ENCODE assay signal across 12 cellular contexts in the genomic region with DNA sequence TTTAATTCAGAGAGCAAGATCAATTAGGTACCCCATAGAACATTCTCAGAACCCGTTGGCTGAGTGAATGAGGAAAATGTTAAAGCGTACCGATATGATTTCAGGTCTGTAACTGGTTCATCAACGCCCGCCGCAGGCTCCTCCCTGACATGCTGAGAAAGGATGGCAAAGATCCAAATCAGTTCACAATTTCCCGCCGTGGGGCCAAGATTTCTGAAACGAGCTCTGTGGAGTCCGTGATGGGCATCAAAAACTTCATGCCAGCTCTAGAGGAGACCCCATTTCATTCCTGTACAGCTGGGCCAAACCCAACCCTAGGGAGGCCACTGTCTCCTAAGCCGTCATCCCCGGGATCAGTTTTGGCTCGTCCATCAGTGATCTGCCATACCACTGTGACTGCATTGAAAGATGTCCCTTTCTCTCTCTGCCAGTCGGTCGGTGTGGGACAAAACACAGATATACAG. TPM values are rescaled to one million over a fixed set of nuclear protein-coding genes. Genes with fewer than 3 reads are reported as not detected.
DNase-seq lines count a peak whose midpoint lies in the region; ATAC-seq, FAIRE-seq and TF ChIP-seq lines count a peak whose summit lies in the region.
"Had no signal": no experiment of that assay in that cellular context is flagged by ENCODE, and none has a peak within 500 bp of the region (broad histone marks: within the 10 kb centered on the region; RNA-seq: fewer than 3 reads in every experiment).

No MANE protein-coding gene starts in this region.

- intact Hi-C loops in ascending aorta (cut with DNase I): loop anchor here (5.0 to 10.0 kb wide), 2 partner anchors 210 to 602 kb away; no protein-coding TSS in a partner anchor

- peaks cover 8% of the 10 kb centered on the region; the same call in 1 of the 3 replicates for H3K9me3 ChIP-seq in A549
- no peaks in the 10 kb centered on the region for H3K9me3 ChIP-seq in ascending aorta

- H3K4me3 ChIP-seq in A549 (peak overlapping the region; percentile 93), GM23338 (no peak overlapping the region), ascending aorta (no peak overlapping the region)

- peak overlapping the region; percentile 98 to 100 for H3K27ac ChIP-seq in A549
- H3K27ac ChIP-seq in GM23338 (ENCODE audit: low read depth): peak overlapping the region; percentile 83
- no peak overlapping the region for H3K27ac ChIP-seq in ascending aorta

- TF ChIP-seq RAD21 in A549 (conservative IDR thresholded peaks at IDR 0.05 in 1 of 2, IDR thresholded peaks at IDR 0.05 in 1 of 2): no peak

- CTCF ChIA-PET in A549 (lab: Yijun Ruan, JAX): interaction anchor here (0.8 to 11.1 kb wide), 4 partner anchors 10 to 209 kb away, joined by 3 to 109 read pairs (median 22); no protein-coding TSS in a partner anchor

- H3K4me2 ChIP-seq in A549: peak overlapping the region; percentile 98
- H3K4me2 ChIP-seq in GM23338: no peak overlapping the region

- H3K4me1 ChIP-seq in A549: peaks cover 47% of the 10 kb centered on the region
- peaks cover 57% of the 10 kb centered on the region for H3K4me1 ChIP-seq in GM23338 (ENCODE audit: insufficient read depth)
- peaks cover 3 to 25% of the 10 kb centered on the region in 2 donors for H3K4me1 ChIP-seq in ascending aorta

- H3K4me1 Mint-ChIP-seq in GM23338 (peaks cover 69% of the 10 kb centered on the region), brain (peaks cover 75% of the 10 kb centered on the region), memory B cell (peaks cover 31% of the 10 kb centered on the region)

- H3K4me3 Mint-ChIP-seq in GM23338 (peak overlapping the region; percentile 54), brain (peak overlapping the region in 2 of 5 experiments; percentile 22 to 57), memory B cell (no peak overlapping the region)

- POLR2A ChIA-PET in A549 (lab: Yijun Ruan, JAX): interaction anchor here (1.1 to 11.5 kb wide), 3 partner anchors 9 to 146 kb away, joined by 4 to 146 read pairs (median 36); no protein-coding TSS in a partner anchor

- peaks cover 67% of the 10 kb centered on the region for H3K79me2 ChIP-seq in GM23338 (replicated peaks; ENCODE audit: insufficient read depth)

- no peak for TF ChIP-seq POLR2A in A549 (IDR thresholded peaks at IDR 0.05; ENCODE audit: low read length)

- peak in 1 of 2 experiments; percentile 58 for DNase-seq in A549 (ENCODE audit: low read depth in 1 of 2, low spot score in 1 of 2)
- no peak for DNase-seq in GM23338 (ENCODE audit: low spot score)
- DNase-seq in memory B cell (ENCODE audit: low spot score in 2 of 2): no peak
- no peak for DNase-seq in AML-193 (lab: John Stamatoyannopoulos, UW)
- DNase-seq in ascending aorta (ENCODE audit: low spot score in 2 of 2): no peak
- no peak for DNase-seq in DMS153 treated with DMSO at 0.1 percent for 48 hours (lab: John Stamatoyannopoulos, UW; ENCODE audit: unreplicated experiment)
- DNase-seq: effector memory CD4-positive, alpha-beta T cell; NCI-H2107; SIG-M5; stimulated activated CD4-positive, alpha-beta T cell treated with anti-CD3 and anti-CD28 coated beads, Interleukin-12 subunit alpha, Interleukin-12 subunit beta, amount 100 ng/mL, for 4 hours had no signal

- FAIRE-seq in A549 (lab: Jason Lieb, UNC): no peak

- H3F3A ChIP-seq in GM23338 (replicated peaks; ENCODE audit: low read depth): peaks cover 17% of the 10 kb centered on the region; the same call in 1 of the 2 replicates

- no peak overlapping the region for H2AFZ ChIP-seq in GM23338

- H3K9me3 Mint-ChIP-seq in GM23338: peaks cover 10% of the 10 kb centered on the region; the same call in 2 of the 3 replicates
- H3K9me3 Mint-ChIP-seq in brain: peaks cover 16 to 27% (median 23%) of the 10 kb centered on the region in 5 experiments
- H3K9me3 Mint-ChIP-seq in memory B cell: no peaks in the 10 kb centered on the region

- H4K20me1 ChIP-seq in GM23338 (replicated peaks; ENCODE audit: insufficient read depth): no peaks in the 10 kb centered on the region

- no peaks in the 10 kb centered on the region for H3K27me3 ChIP-seq in GM23338 (ENCODE audit: insufficient read depth)
- no peaks in the 10 kb centered on the region for H3K27me3 ChIP-seq in ascending aorta

- H3K36me3 ChIP-seq in GM23338 (ENCODE audit: insufficient read depth) (peaks cover 19% of the 10 kb centered on the region; the same call in 1 of the 2 replicates), ascending aorta (peaks cover 21 to 40% of the 10 kb centered on the region in 2 donors)

- H3K27ac Mint-ChIP-seq in GM23338: peak overlapping the region; percentile 88
- peak overlapping the region in 4 of 5 experiments; percentile 21 to 100 (median 44) for H3K27ac Mint-ChIP-seq in brain
- H3K27ac Mint-ChIP-seq in memory B cell: peak overlapping the region; percentile 95

- H3K27me3 Mint-ChIP-seq in GM23338 (ENCODE audit: insufficient read depth, low read depth, poor library complexity) (peaks cover 32% of the 10 kb centered on the region), brain (peaks cover 11% of the 10 kb centered on the region), memory B cell (no peaks in the 10 kb centered on the region)

- TF ChIP-seq CTCF in A549 (IDR thresholded peaks at IDR 0.05): no peak
- no peak for TF ChIP-seq CTCF in GM23338 (conservative IDR thresholded peaks at IDR 0.05; ENCODE audit: low read depth in 2 of 2)
- TF ChIP-seq CTCF in brain (conservative IDR thresholded peaks at IDR 0.05): no peak
- no peak for TF ChIP-seq CTCF in ascending aorta (IDR thresholded peaks at IDR 0.05)

- H3K36me3 Mint-ChIP-seq in GM23338 (ENCODE audit: low read depth) (peaks cover 87% of the 10 kb centered on the region), brain (peaks cover 65% of the 10 kb centered on the region), memory B cell (peaks cover 18% of the 10 kb centered on the region)

- 3% methylated on average over 15 of the region's 15 CpGs for WGBS in A549 (ENCODE audit: missing lambda C conversion rate)

- H3K9me2 ChIP-seq in GM23338 (ENCODE audit: insufficient read depth): no peaks in the 10 kb centered on the region

- peak in 1 of 2 experiments; percentile 29; a peak in 3 of 6 replicates for ATAC-seq in A549
- no peak for ATAC-seq in GM23338
- ATAC-seq in memory B cell (ENCODE audit: low read depth): no peak
- no peak for ATAC-seq in HG02588 (IDR thresholded peaks at IDR 0.05; ENCODE audit: unreplicated experiment)

- TF ChIP-seq EP300 in A549 (IDR thresholded peaks at IDR 0.05): no peak

TF ChIP-seq in A549, 52 proteins besides CTCF, POLR2A, EP300 and RAD21:
- TF ChIP-seq JUN (IDR thresholded peaks at IDR 0.05): peak in 1 of 2 experiments; percentile 66; a peak in 3 of 5 replicates
- TF ChIP-seq, protein P1, sequence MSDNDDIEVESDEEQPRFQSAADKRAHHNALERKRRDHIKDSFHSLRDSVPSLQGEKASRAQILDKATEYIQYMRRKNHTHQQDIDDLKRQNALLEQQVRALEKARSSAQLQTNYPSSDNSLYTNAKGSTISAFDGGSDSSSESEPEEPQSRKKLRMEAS (IDR thresholded peaks at IDR 0.05): no peak

TF ChIP-seq in GM23338, 12 proteins besides CTCF, POLR2A, EP300 and RAD21 (continues in another document):
- TF ChIP-seq CREB1 (CRISPR knock-in tag; IDR thresholded peaks at IDR 0.05; ENCODE audit: low read depth) (no peak), JUNB (IDR thresholded peaks at IDR 0.05; ENCODE audit: unreplicated experiment) (no peak), EZH2 (IDR thresholded peaks at IDR 0.05; ENCODE audit: low read depth, unreplicated experiment) (no peak)
- TF ChIP-seq, protein P2, sequence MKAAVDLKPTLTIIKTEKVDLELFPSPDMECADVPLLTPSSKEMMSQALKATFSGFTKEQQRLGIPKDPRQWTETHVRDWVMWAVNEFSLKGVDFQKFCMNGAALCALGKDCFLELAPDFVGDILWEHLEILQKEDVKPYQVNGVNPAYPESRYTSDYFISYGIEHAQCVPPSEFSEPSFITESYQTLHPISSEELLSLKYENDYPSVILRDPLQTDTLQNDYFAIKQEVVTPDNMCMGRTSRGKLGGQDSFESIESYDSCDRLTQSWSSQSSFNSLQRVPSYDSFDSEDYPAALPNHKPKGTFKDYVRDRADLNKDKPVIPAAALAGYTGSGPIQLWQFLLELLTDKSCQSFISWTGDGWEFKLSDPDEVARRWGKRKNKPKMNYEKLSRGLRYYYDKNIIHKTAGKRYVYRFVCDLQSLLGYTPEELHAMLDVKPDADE (IDR thresholded peaks at IDR 0.05): no peak

RNA-seq across cellular contexts. Expression of gene TGIF1, which starts 7.3 kb away (rescaled TPM):
- polyA plus RNA-seq in A549 (2011; rRNA removed): 174 and 196 TPM in 2 replicates
- polyA plus RNA-seq in A549 (2012; cell fraction: cytosol; rRNA removed): 187 and 232 TPM in 2 replicates
- polyA plus RNA-seq in A549 (2012; cell fraction: nucleus; rRNA removed): 218 and 317 TPM in 2 replicates
- 132 to 160 TPM (median 159 TPM) in 3 replicates for polyA plus RNA-seq in A549 (2017; fragmentation: RNase III; extraction: RNeasy Plus Mini Kit Qiagen cat#74134 plus additional on column Dnase treatment)
- polyA minus RNA-seq in A549 (2011; rRNA and poly(A)+ RNA removed): 302 and 322 TPM in 2 replicates
- 286 and 294 TPM in 2 replicates for total RNA-seq in GM23338 (2014; rRNA removed; shearing (Covaris generic))
- 288 and 316 TPM in 2 replicates for polyA plus RNA-seq in GM23338 (2016; fragmentation: Nextera tagmentation; extraction: Ambion mirVana)
- 53.1 TPM for polyA plus RNA-seq in brain (ENCODE audit: insufficient read depth, low read depth, low replicate concordance)
- total RNA-seq in ascending aorta: 39.7 TPM

Comparison
In these comparisons a context has a peak if more than half of its experiments do, and no peak if none do; other contexts are left out.
1. H3K27ac ChIP-seq: peak in A549 (2 of 2) and GM23338 (single experiment); none in ascending aorta (0 of 2).
2. H3K27ac Mint-ChIP-seq: peak in every context shown above with its lines; median percentile 95 in memory B cell; 88 in GM23338; 44 in brain.